5 cellular contexts compared by ENCODE assay signal in the genomic region with DNA sequence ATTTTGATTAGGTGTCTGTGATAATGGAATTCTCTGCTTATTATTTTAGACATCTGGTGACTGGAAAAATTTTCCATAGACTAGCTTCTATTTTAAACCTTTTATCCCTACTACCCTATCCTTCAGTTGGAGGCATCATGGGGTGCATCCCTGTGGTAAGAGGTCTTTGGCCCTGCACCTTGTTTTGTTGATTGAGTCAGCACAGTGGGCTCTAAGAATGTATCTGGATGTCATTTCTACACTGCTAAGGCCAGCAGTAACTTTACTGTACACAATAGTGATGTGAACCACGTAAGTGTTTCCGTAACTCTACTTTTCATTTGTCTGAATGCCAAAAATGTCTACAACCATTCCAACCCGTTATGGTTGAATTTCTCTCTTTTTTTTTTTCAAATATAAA.
"Had no signal": no experiment of that assay in that cellular context is flagged by ENCODE, and none has a peak within 500 bp of the region (broad histone marks: within the 10 kb centered on the region; RNA-seq: fewer than 3 reads in every experiment).

No MANE protein-coding gene starts in this region.

- DNase-seq: H9, HCEC 1CT, IMR-90 had no signal

- H3K4me3 ChIP-seq: GM23338, K562 had no signal
